Comparison of ENCODE assay signal across 20 cellular contexts in the genomic region with DNA sequence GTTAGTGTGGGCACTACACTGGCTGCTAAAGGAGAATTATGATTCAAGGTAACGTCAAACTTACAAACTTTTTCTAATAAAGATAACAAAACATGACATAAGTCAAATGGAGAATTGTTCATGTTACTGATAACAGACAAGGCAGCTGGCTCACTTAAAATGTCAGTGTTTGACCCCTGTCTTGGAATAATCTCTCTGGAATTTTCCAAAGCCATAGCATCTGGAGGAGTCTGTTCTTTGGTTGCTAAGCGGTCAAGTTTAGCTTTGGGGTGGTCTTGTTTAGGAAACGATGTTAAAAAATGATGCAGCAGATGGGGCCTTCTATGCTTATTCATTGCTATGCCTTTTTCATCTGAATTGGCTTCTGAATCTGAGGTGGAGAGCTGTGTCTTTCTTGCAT.
"Had no signal": no experiment of that assay in that cellular context is flagged by ENCODE, and none has a peak within 500 bp of the region (broad histone marks: within the 10 kb centered on the region; RNA-seq: fewer than 3 reads in every experiment).

No MANE protein-coding gene starts in this region.

- DNase-seq: activated CD4-positive, alpha-beta T cell treated with anti-CD3 and anti-CD28 coated beads, Interleukin-2, amount 50 U/mL, for 48 hours; activated effector memory CD4-positive, alpha-beta T cell treated with Interleukin-2 at 50 U/mL for 16 hours; activated naive CD4-positive, alpha-beta T cell treated with anti-CD3 and anti-CD28 coated beads, Interleukin-2, amount 50 U/mL, for 16 hours; activated T-cell treated with anti-CD3 and anti-CD28 coated beads, Interleukin-2, amount 50 U/mL, for 24 hours; caudate nucleus; colonic mucosa; islet precursor cell; naive thymus-derived CD8-positive, alpha-beta T cell; posterior cingulate gyrus; retina; stimulated activated CD4-positive, alpha-beta T cell treated with anti-CD3 and anti-CD28 coated beads, Interleukin-4, amount 100 ng/mL, for 4 hours; stimulated activated CD8-positive, alpha-beta memory T cell treated with anti-CD3 and anti-CD28 coated beads, Interleukin-4, amount 100 ng/mL, for 48 hours; stimulated activated naive CD8-positive, alpha-beta T cell treated with anti-CD3 and anti-CD28 coated beads, Interleukin-15, Interleukin-2, amounts not matched to agents 100 U/mL and 50 U/mL, for 24 hours; T-helper 17 cell; transverse colon; WERI-Rb-1 had no signal

- H3K36me3 ChIP-seq: colonic mucosa, WERI-Rb-1 had no signal

- ATAC-seq: gastroesophageal sphincter; left lobe of liver; naive thymus-derived CD8-positive, alpha-beta T cell; stimulated activated naive CD8-positive, alpha-beta T cell treated with anti-CD3 and anti-CD28 coated beads, Interleukin-15, Interleukin-2, amounts not matched to agents 100 U/mL and 50 U/mL, for 24 hours; T-helper 17 cell had no signal

- H3K27me3 Mint-ChIP-seq: activated T-cell treated with anti-CD3 and anti-CD28 coated beads, Interleukin-2, amount 50 U/mL, for 24 hours; memory B cell; naive thymus-derived CD8-positive, alpha-beta T cell; T-helper 17 cell had no signal

- H3K9me3 Mint-ChIP-seq: activated T-cell treated with anti-CD3 and anti-CD28 coated beads, Interleukin-2, amount 50 U/mL, for 24 hours; memory B cell; naive thymus-derived CD8-positive, alpha-beta T cell had no signal

- H3K4me3 ChIP-seq: colonic mucosa, esophagus muscularis mucosa, gastroesophageal sphincter, transverse colon had no signal

- H3K4me1 Mint-ChIP-seq: memory B cell, T-helper 17 cell had no signal

- H3K4me3 Mint-ChIP-seq: activated T-cell treated with anti-CD3 and anti-CD28 coated beads, Interleukin-2, amount 50 U/mL, for 24 hours; memory B cell; naive thymus-derived CD8-positive, alpha-beta T cell; T-helper 17 cell had no signal

- H3K4me1 ChIP-seq: colonic mucosa, transverse colon had no signal

- H3K9me3 ChIP-seq: colonic mucosa, esophagus muscularis mucosa, gastroesophageal sphincter, transverse colon had no signal

- H3K27ac ChIP-seq: colonic mucosa, esophagus muscularis mucosa, gastroesophageal sphincter, WERI-Rb-1 had no signal

- H3K27ac Mint-ChIP-seq: memory B cell, T-helper 17 cell had no signal

- H3K27me3 ChIP-seq: colonic mucosa, esophagus muscularis mucosa, gastroesophageal sphincter, transverse colon had no signal
